Comparison of ENCODE assay signal across 22 cellular contexts in the genomic region with DNA sequence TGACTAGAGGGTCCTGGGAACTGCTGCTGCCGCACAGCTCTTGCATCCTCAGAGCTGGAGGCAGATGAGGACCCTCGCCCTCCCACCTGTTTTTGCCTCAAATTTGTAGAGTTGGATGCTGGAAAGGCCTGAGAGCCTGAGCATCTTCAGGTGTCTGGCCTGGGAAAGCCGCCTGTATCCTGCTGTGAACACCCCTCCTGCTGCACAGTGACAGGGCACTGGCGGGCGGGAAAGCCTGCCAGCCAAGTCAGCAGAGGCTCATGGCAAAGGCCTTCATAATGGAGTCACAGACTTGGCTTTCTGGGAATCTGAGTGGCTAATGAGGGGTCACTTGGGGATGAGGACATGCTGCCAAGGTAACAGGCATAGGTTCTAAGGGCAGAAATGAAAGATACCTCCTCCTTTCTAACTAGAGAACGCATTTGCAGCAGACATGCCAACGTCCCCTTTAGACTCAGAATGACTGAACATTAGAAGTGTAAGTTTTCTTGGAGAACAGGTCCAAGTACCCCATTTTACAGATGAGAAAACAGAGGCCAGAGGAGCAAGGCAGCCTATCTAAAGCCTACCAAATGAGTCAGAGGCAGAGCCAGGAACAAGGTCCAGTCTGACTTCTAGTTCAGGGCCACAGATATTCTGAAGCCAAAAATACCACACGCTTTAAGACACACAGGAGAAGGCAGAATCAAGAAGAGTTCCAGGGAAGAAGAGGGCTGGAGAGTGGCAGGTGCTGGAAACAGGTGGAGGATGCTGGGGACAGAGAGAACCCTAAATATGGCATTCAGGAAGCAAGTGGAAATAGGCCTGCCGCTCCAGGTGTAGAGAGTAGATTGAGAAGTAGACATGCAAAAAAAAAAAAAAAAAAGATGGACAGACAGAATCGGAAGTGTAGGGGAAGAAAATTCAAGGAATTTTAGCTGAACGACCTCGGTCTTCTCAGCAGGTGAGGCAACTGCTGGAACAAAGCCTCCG. TPM values are rescaled to one million over a fixed set of nuclear protein-coding genes. Genes with fewer than 3 reads are reported as not detected.
DNase-seq lines count a peak whose midpoint lies in the region; ATAC-seq, FAIRE-seq and TF ChIP-seq lines count a peak whose summit lies in the region.
"Had no signal": no experiment of that assay in that cellular context is flagged by ENCODE, and none has a peak within 500 bp of the region (broad histone marks: within the 10 kb centered on the region; RNA-seq: fewer than 3 reads in every experiment).

No MANE protein-coding gene starts in this region.

- DNase-seq in DMS 273 treated with DMSO at 0.1 percent for 48 hours (lab: John Stamatoyannopoulos, UW) (peak; percentile 46), NCI-H2171 treated with DMSO at 0.1 percent for 48 hours (lab: John Stamatoyannopoulos, UW) (peak; percentile 84), cerebellum (ENCODE audit: low spot score) (peak; percentile 42), pancreas (peak in 2 of 6 donors; percentile 25 to 56), A673 (ENCODE audit: low spot score) (no peak), lower leg skin (ENCODE audit: low spot score in 2 of 2) (no peak), SK-N-DZ (ENCODE audit: low spot score) (no peak)
- DNase-seq: AML-193, DMS79 treated with DMSO at 0.1 percent for 48 hours, H7, HFFc6, Kasumi-1, MG63, NCI-H1048, NCI-H1436, NCI-H2029, NCI-H446 treated with DMSO at 0.1 percent for 48 hours, OCI-M1, SHP77 treated with DMSO at 0.1 percent for 48 hours had no signal

- H3K36me3 ChIP-seq in pancreas (no peaks in the 10 kb centered on the region), A673 (ENCODE audit: insufficient read depth, low read length, poor library complexity, severe bottlenecking) (no peaks in the 10 kb centered on the region)
- H3K36me3 ChIP-seq: MG63 had no signal

- TF ChIP-seq CTCF in pancreas (IDR thresholded peaks at IDR 0.05) (no peak), A673 (conservative IDR thresholded peaks at IDR 0.05; ENCODE audit: low read depth, low read length) (no peak), lower leg skin (IDR thresholded peaks at IDR 0.05) (no peak)

- no peak for FAIRE-seq in pancreas (lab: Jason Lieb, UNC)
- FAIRE-seq: D721Med had no signal

- no peaks in the 10 kb centered on the region for H3K27me3 ChIP-seq in pancreas
- H3K27me3 ChIP-seq in A673 (replicated peaks; ENCODE audit: insufficient read depth, low read depth, low read length, poor library complexity): no peaks in the 10 kb centered on the region
- H3K27me3 ChIP-seq: MG63 had no signal

- 59 to 67% methylated on average over 13 of the region's 13 CpGs for WGBS in pancreas, 2 donors
- 75 to 82% methylated on average over 13 of the region's 13 CpGs for WGBS in lower leg skin, 2 donors

- H3K4me3 ChIP-seq in pancreas (no peak overlapping the region), A673 (ENCODE audit: low read depth, low read length, poor library complexity, severe bottlenecking) (no peak overlapping the region), lower leg skin (ENCODE audit: low read depth, poor library complexity, severe bottlenecking) (no peak overlapping the region)
- H3K4me3 ChIP-seq: MG63 had no signal

- intact Hi-C loops in pancreas (cut with DNase I): no loop called here
- intact Hi-C loops in A673 (cut with micrococcal nuclease; ENCODE audit: unreplicated experiment): no loop called here
- intact Hi-C loops in lower leg skin (cut with DNase I; ENCODE audit: low total_unique reads): no loop called here

- CTCF ChIA-PET in A673 (lab: Charles Lee): no interaction called here

- TF ChIP-seq POLR2A in lower leg skin (IDR thresholded peaks at IDR 0.05): no peak

- POLR2A ChIA-PET in A673 (lab: Charles Lee; ENCODE audit: low non-redundant PET): no interaction called here

- H3K27ac ChIP-seq in pancreas (peak overlapping the region; percentile 7 to 67 (median 53)), A673 (ENCODE audit: low read depth, low read length, poor library complexity, severe bottlenecking) (no peak overlapping the region)
- H3K27ac ChIP-seq: C4-2B had no signal

- BruUV-seq in A673 (replicated peaks; lab: Mats Ljungman, UMichigan): no TSS peak

- ATAC-seq in pancreas: peak; percentile 2 to 11 (median 7)

- H3K4me1 ChIP-seq in pancreas: peaks cover 47 to 57% (median 51%) of the 10 kb centered on the region in 3 donors
- no peaks in the 10 kb centered on the region for H3K4me1 ChIP-seq in A673 (ENCODE audit: insufficient read depth, low read length, poor library complexity, severe bottlenecking)

- H3K9me3 ChIP-seq in pancreas (no peaks in the 10 kb centered on the region), A673 (ENCODE audit: low read depth, low read length, poor library complexity, severe bottlenecking) (no peaks in the 10 kb centered on the region)
- H3K9me3 ChIP-seq: MG63 had no signal

RNA-seq across cellular contexts. Expression of gene EPB41L4B, which starts 44.1 kb away (rescaled TPM):
- total RNA-seq in cerebellum (14.1 TPM), pancreas (100 to 1,000 TPM in 1 of 6 donors, 10 to 100 TPM in 5; 78.5 to 122 (median 93.9) TPM), A673 (2021) (0.07 TPM in 1 of 2 replicates, not detected in the other), lower leg skin (10 to 100 TPM; 15.4 to 31.6 (median 21.6) TPM)
- 10 to 100 TPM; 36.8 to 37.0 TPM for polyA plus RNA-seq in pancreas
- 2.9 and 3.1 TPM in 2 replicates for polyA plus RNA-seq in SK-N-DZ (2014; cell fraction: cytosol; rRNA removed)
- 6.7 and 7.1 TPM in 2 replicates for polyA plus RNA-seq in SK-N-DZ (2014; cell fraction: nucleus; rRNA removed)
- polyA plus RNA-seq: IgD-negative memory B cell had no signal

Comparison
In these comparisons a context has a peak if more than half of its experiments do, and no peak if none do; other contexts are left out.
1. DNase-seq: peak in DMS 273 treated with DMSO at 0.1 percent for 48 hours (single experiment), NCI-H2171 treated with DMSO at 0.1 percent for 48 hours (single experiment) and cerebellum (single experiment); none in A673 (single experiment), lower leg skin (0 of 2) and SK-N-DZ (single experiment).
2. RNA of gene EPB41L4B, which starts 44.1 kb away (total RNA-seq): 78.5 to 122 TPM in pancreas, 15.4 to 31.6 TPM in lower leg skin and 14.1 TPM in cerebellum (single experiment); 0.07 TPM in A673; every median in the first group is over 10 times any median in the second.